16 cellular contexts compared by ENCODE assay signal in genomic region chr2:132676999-132677398, GRCh38. TPM values are rescaled to one million over a fixed set of nuclear protein-coding genes. Genes with fewer than 3 reads are reported as not detected.
DNase-seq lines count a peak whose midpoint lies in the region; ATAC-seq and TF ChIP-seq lines count a peak whose summit lies in the region.
"Had no signal": no experiment of that assay in that cellular context is flagged by ENCODE, and none has a peak within 500 bp of the region (broad histone marks: within the 10 kb centered on the region; RNA-seq: fewer than 3 reads in every experiment).

No MANE protein-coding gene starts in this region.

- TF ChIP-seq CTCF in astrocyte of the spinal cord (IDR thresholded peaks at IDR 0.05; ENCODE audit: low read depth, low read length), result peak; percentile 2
- peak; percentile 36 for TF ChIP-seq CTCF in neural crest cell (conservative IDR thresholded peaks at IDR 0.05)

- no peak overlapping the region for H3K4me3 ChIP-seq in astrocyte of the spinal cord (ENCODE audit: low read depth, low read length)
- H3K4me3 ChIP-seq: thoracic aorta had no signal

- H3K27ac Mint-ChIP-seq in neural crest cell (ENCODE audit: unreplicated experiment), result no peak overlapping the region
- H3K27ac Mint-ChIP-seq in activated T-helper 17 cell treated with anti-CD3 and anti-CD28 coated beads, Interleukin-2, amount 50 U/mL, for 72 hours, result no peak overlapping the region
- H3K27ac Mint-ChIP-seq: activated CD4-positive, alpha-beta T cell treated with anti-CD3 and anti-CD28 coated beads, Interleukin-2, amount 10 ng/mL, durations not matched to agents 24 days and 14 days; progenitor cell of endocrine pancreas; T-helper 17 cell had no signal

- no peak overlapping the region for H3K4me3 Mint-ChIP-seq in neural crest cell
- H3K4me3 Mint-ChIP-seq in activated T-helper 17 cell treated with anti-CD3 and anti-CD28 coated beads, Interleukin-2, amount 50 U/mL, for 72 hours, result no peak overlapping the region
- H3K4me3 Mint-ChIP-seq: activated CD4-positive, alpha-beta T cell treated with anti-CD3 and anti-CD28 coated beads, Interleukin-2, amount 10 ng/mL, durations not matched to agents 24 days and 14 days; activated T-cell treated with anti-CD3 and anti-CD28 coated beads, Interleukin-2, amount 50 U/mL, for 4 hours; T-helper 17 cell had no signal

- in situ Hi-C loops in astrocyte of the spinal cord (cut with HindIII; ENCODE audit: low sequenced_read_pairs), result no loop called here

- no peaks in the 10 kb centered on the region for H3K36me3 Mint-ChIP-seq in neural crest cell (ENCODE audit: low read depth)
- H3K36me3 Mint-ChIP-seq in activated T-helper 17 cell treated with anti-CD3 and anti-CD28 coated beads, Interleukin-2, amount 50 U/mL, for 72 hours (ENCODE audit: low read depth), result no peaks in the 10 kb centered on the region

- peak; percentile 34 for DNase-seq in NCI-H1105 treated with DMSO at 0.1 percent for 48 hours (lab: John Stamatoyannopoulos, UW)
- no peak for DNase-seq in NCI-H1105 (lab: John Stamatoyannopoulos, UW)
- DNase-seq in NCI-H1694 (lab: John Stamatoyannopoulos, UW), result peak; percentile 10
- DNase-seq in astrocyte of the spinal cord (ENCODE audit: low read depth, low spot score), result no peak
- no peak for DNase-seq in neural crest cell (ENCODE audit: low read depth, low spot score)
- no peak for DNase-seq in stimulated activated CD4-positive, alpha-beta T cell treated with anti-CD3 and anti-CD28 coated beads, Interleukin-1b, Interleukin-23, amount 100 ng/mL, for 48 hours
- DNase-seq in NCI-H82 (lab: John Stamatoyannopoulos, UW), result no peak
- DNase-seq: activated CD4-positive, alpha-beta T cell treated with anti-CD3 and anti-CD28 coated beads, Interleukin-2, amount 10 ng/mL, durations not matched to agents 24 days and 14 days; activated T-cell treated with anti-CD3 and anti-CD28 coated beads, Interleukin-2, amount 50 U/mL, for 4 hours; amygdala; COR-L47; stimulated activated CD4-positive, alpha-beta T cell treated with anti-CD3 and anti-CD28 coated beads, Interleukin-15, amount 100 ng/mL, for 24 hours; T-helper 17 cell had no signal

- peaks cover 4% of the 10 kb centered on the region for H3K4me1 Mint-ChIP-seq in neural crest cell
- H3K4me1 Mint-ChIP-seq in activated T-helper 17 cell treated with anti-CD3 and anti-CD28 coated beads, Interleukin-2, amount 50 U/mL, for 72 hours, result no peaks in the 10 kb centered on the region
- H3K4me1 Mint-ChIP-seq: activated CD4-positive, alpha-beta T cell treated with anti-CD3 and anti-CD28 coated beads, Interleukin-2, amount 10 ng/mL, durations not matched to agents 24 days and 14 days; T-helper 17 cell had no signal

- H3K27me3 Mint-ChIP-seq in neural crest cell (ENCODE audit: low read depth), result no peaks in the 10 kb centered on the region
- H3K27me3 Mint-ChIP-seq in activated T-helper 17 cell treated with anti-CD3 and anti-CD28 coated beads, Interleukin-2, amount 50 U/mL, for 72 hours, result peaks cover 15% of the 10 kb centered on the region

- ATAC-seq in activated T-helper 17 cell treated with anti-CD3 and anti-CD28 coated beads, Interleukin-2, amount 50 U/mL, for 72 hours (replicated peaks), result no peak
- ATAC-seq: activated T-cell treated with anti-CD3 and anti-CD28 coated beads, Interleukin-2, amount 50 U/mL, for 4 hours; T-helper 17 cell had no signal

- H3K9me3 Mint-ChIP-seq in neural crest cell, result no peaks in the 10 kb centered on the region
- peaks cover 4% of the 10 kb centered on the region for H3K9me3 Mint-ChIP-seq in activated T-helper 17 cell treated with anti-CD3 and anti-CD28 coated beads, Interleukin-2, amount 50 U/mL, for 72 hours
- H3K9me3 Mint-ChIP-seq: activated CD4-positive, alpha-beta T cell treated with anti-CD3 and anti-CD28 coated beads, Interleukin-2, amount 10 ng/mL, durations not matched to agents 24 days and 14 days; activated T-cell treated with anti-CD3 and anti-CD28 coated beads, Interleukin-2, amount 50 U/mL, for 4 hours had no signal

RNA-seq across cellular contexts. Expression of gene LYPD1, which starts 7.0 kb away (rescaled TPM):
- total RNA-seq in neural crest cell, result 15.1 and 17.4 TPM in 2 replicates
- total RNA-seq in activated T-helper 17 cell treated with anti-CD3 and anti-CD28 coated beads, Interleukin-2, amount 50 U/mL, for 72 hours, result not detected
- total RNA-seq: activated CD4-positive, alpha-beta T cell treated with anti-CD3 and anti-CD28 coated beads, Interleukin-2, amount 10 ng/mL, durations not matched to agents 24 days and 14 days; activated T-cell treated with anti-CD3 and anti-CD28 coated beads, Interleukin-2, amount 50 U/mL, for 4 hours; T-helper 17 cell had no signal

Comparison
In these comparisons a context has a peak if more than half of its experiments do, and no peak if none do; other contexts are left out.
1. DNase-seq: peak in NCI-H1105 treated with DMSO at 0.1 percent for 48 hours (single experiment) and NCI-H1694 (single experiment); none in NCI-H1105 (single experiment), astrocyte of the spinal cord (single experiment), neural crest cell (single experiment), stimulated activated CD4-positive, alpha-beta T cell treated with anti-CD3 and anti-CD28 coated beads, Interleukin-1b, Interleukin-23, amount 100 ng/mL, for 48 hours (single experiment) and NCI-H82 (single experiment).
2. RNA of gene LYPD1, which starts 7.0 kb away (total RNA-seq): 15.1 to 17.4 TPM in neural crest cell; not detected in activated T-helper 17 cell treated with anti-CD3 and anti-CD28 coated beads, Interleukin-2, amount 50 U/mL, for 72 hours; every median in the first group is over 10 times any median in the second.